Comparison of ENCODE assay signal across 1 cellular context in the genomic region with DNA sequence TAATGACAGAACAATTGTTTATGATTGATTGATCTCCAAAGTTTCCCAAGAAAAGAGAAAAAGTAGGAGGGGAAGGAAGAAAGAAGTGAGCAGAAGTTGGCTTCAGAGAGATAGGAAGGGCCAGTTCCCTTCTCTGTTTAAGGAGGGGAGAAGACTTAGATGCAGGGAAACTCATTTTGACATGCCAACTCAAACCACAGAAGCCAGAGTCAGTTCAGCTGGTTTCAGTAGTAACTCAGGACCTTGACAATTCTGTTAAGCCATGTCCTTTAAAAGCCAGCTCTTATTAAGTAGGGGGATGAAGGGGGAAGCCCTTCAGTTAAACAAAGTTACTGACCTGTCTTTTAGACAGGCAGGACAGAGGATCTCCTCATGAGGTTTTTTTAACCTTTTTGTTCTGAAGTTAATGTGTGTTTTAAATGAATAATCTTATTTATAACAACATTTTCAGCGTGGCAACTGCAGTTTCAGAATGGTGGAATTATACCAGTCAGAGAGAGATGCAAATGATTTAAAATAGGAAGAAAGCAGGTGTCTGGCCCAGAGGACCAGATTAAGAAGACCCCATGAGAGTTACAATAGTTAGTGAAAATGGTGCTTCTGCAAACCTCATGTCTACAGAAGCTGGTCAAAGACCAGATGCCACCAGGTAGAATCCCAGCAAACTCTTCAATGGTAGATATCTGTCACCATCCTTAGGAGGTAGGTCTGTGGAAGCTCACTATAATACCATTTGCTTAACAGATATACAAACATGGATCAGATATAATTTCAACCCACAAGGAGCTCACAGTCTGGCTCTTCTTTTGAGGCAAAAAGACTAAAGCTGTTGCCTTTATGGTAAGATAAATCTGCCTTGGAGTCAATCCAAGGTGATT.
TF ChIP-seq lines count a peak whose summit lies in the region.

No MANE protein-coding gene starts in this region.

TF ChIP-seq in K562, 482 proteins besides CTCF, POLR2A, EP300 and RAD21:
- TF ChIP-seq, protein P1, sequence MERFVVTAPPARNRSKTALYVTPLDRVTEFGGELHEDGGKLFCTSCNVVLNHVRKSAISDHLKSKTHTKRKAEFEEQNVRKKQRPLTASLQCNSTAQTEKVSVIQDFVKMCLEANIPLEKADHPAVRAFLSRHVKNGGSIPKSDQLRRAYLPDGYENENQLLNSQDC (CRISPR knock-in tag; IDR thresholded peaks at IDR 0.05) = no peak
- TF ChIP-seq, protein P2, sequence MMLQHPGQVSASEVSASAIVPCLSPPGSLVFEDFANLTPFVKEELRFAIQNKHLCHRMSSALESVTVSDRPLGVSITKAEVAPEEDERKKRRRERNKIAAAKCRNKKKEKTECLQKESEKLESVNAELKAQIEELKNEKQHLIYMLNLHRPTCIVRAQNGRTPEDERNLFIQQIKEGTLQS (IDR thresholded peaks at IDR 0.05) = no peak
- TF ChIP-seq, protein P2 (CRISPR knock-in tag; conservative IDR thresholded peaks at IDR 0.05) = 0 out of 2 replicates have a peak, but pooled peaks have one; percentile 16
